Comparison of ENCODE assay signal across 8 cellular contexts in genomic region chr17:76354747-76355310, GRCh38. TPM values are rescaled to one million over a fixed set of nuclear protein-coding genes. Genes with fewer than 3 reads are reported as not detected.
DNase-seq lines count a peak whose midpoint lies in the region; ATAC-seq and TF ChIP-seq lines count a peak whose summit lies in the region.

No MANE protein-coding gene starts in this region.

- H3K27ac ChIP-seq in colonic mucosa (no peak overlapping the region), brain microvascular endothelial cell (no peak overlapping the region)

- CTCF ChIA-PET in activated CD8-positive, alpha-beta T cell treated with anti-CD3 and anti-CD28 coated beads, Interleukin-2, amount 10 ng/mL, durations not matched to agents 7 days and 5 days (lab: Charles Lee) = interaction anchor here (0.8 to 4.2 kb wide), 6 partner anchors 19 to 54 kb away, joined by 3 to 35 read pairs (median 4); partner anchors contain the start of gene SPHK1
- CTCF ChIA-PET in GM10248 (lab: Yijun Ruan, JAX) = interaction anchor here (0.8 to 2.7 kb wide), 10 partner anchors 9 to 173 kb away, joined by 3 to 20 read pairs (median 5); no protein-coding TSS in a partner anchor

- TF ChIP-seq CTCF in colonic mucosa (IDR thresholded peaks at IDR 0.05) (no peak), GM10248 (IDR thresholded peaks at IDR 0.05; ENCODE audit: control extremely low read depth, extremely low read depth, low read depth, missing control alignments) (no peak), brain microvascular endothelial cell (IDR thresholded peaks at IDR 0.05; ENCODE audit: low read depth, low read length, missing control alignments) (no peak)

- peak overlapping the region; percentile 98 for H3K4me3 Mint-ChIP-seq in activated CD8-positive, alpha-beta T cell treated with anti-CD3 and anti-CD28 coated beads, Interleukin-2, amount 10 ng/mL, durations not matched to agents 7 days and 5 days
- peak overlapping the region; percentile 95 for H3K4me3 Mint-ChIP-seq in natural killer cell treated with Interleukin-12 subunit alpha and Interleukin-12 subunit beta and Interleukin-15 and Interleukin-18, amount 100 ng/mL, for 72 hours

- H3K27ac Mint-ChIP-seq in activated CD8-positive, alpha-beta T cell treated with anti-CD3 and anti-CD28 coated beads, Interleukin-2, amount 10 ng/mL, durations not matched to agents 7 days and 5 days = peak overlapping the region; percentile 40
- peak overlapping the region; percentile 94 to 97 for H3K27ac Mint-ChIP-seq in natural killer cell treated with Interleukin-12 subunit alpha and Interleukin-12 subunit beta and Interleukin-15 and Interleukin-18, amount 100 ng/mL, for 72 hours

- intact Hi-C loops in colonic mucosa (cut with DNase I) = loop anchor here (5.0 kb wide), 1 partner anchor 48 kb away; the partner anchor contains the start of gene QRICH2

- in situ Hi-C loops in brain microvascular endothelial cell (cut with HindIII; ENCODE audit: low pct_ligation_motif_present, low sequenced_read_pairs) = no loop called here

- H3K27me3 Mint-ChIP-seq in activated CD8-positive, alpha-beta T cell treated with anti-CD3 and anti-CD28 coated beads, Interleukin-2, amount 10 ng/mL, durations not matched to agents 7 days and 5 days (ENCODE audit: low read depth) = no peaks in the 10 kb centered on the region
- H3K27me3 Mint-ChIP-seq in natural killer cell treated with Interleukin-12 subunit alpha and Interleukin-12 subunit beta and Interleukin-15 and Interleukin-18, amount 100 ng/mL, for 72 hours = no peaks in the 10 kb centered on the region

- H3K27me3 ChIP-seq in colonic mucosa (no peaks in the 10 kb centered on the region), brain microvascular endothelial cell (replicated peaks) (no peaks in the 10 kb centered on the region)

- H3K9me3 Mint-ChIP-seq in activated CD8-positive, alpha-beta T cell treated with anti-CD3 and anti-CD28 coated beads, Interleukin-2, amount 10 ng/mL, durations not matched to agents 7 days and 5 days (ENCODE audit: insufficient read depth) = no peaks in the 10 kb centered on the region
- no peaks in the 10 kb centered on the region for H3K9me3 Mint-ChIP-seq in natural killer cell treated with Interleukin-12 subunit alpha and Interleukin-12 subunit beta and Interleukin-15 and Interleukin-18, amount 100 ng/mL, for 72 hours

- POLR2A ChIA-PET in activated CD8-positive, alpha-beta T cell treated with anti-CD3 and anti-CD28 coated beads, Interleukin-2, amount 10 ng/mL, durations not matched to agents 7 days and 5 days (lab: Charles Lee) = no interaction called here
- POLR2A ChIA-PET in GM10248 (lab: Yijun Ruan, JAX) = no interaction called here

- H3K4me1 ChIP-seq in colonic mucosa = no peaks in the 10 kb centered on the region

- DNase-seq in D341Med (ENCODE audit: low spot score) (peak; percentile 33), KG1 (lab: John Stamatoyannopoulos, UW) (peak; percentile 8), colonic mucosa (no peak), GM10248 (ENCODE audit: extremely low spot score) (no peak), brain microvascular endothelial cell (no peak)
- no peak for DNase-seq in activated CD8-positive, alpha-beta T cell treated with anti-CD3 and anti-CD28 coated beads, Interleukin-2, amount 10 ng/mL, durations not matched to agents 7 days and 5 days
- DNase-seq in natural killer cell treated with Interleukin-12 subunit alpha and Interleukin-12 subunit beta and Interleukin-15 and Interleukin-18, amount 100 ng/mL, for 72 hours (ENCODE audit: low spot score) = no peak

- H3K4me1 Mint-ChIP-seq in activated CD8-positive, alpha-beta T cell treated with anti-CD3 and anti-CD28 coated beads, Interleukin-2, amount 10 ng/mL, durations not matched to agents 7 days and 5 days (ENCODE audit: low read depth) = peaks cover 28% of the 10 kb centered on the region
- H3K4me1 Mint-ChIP-seq in natural killer cell treated with Interleukin-12 subunit alpha and Interleukin-12 subunit beta and Interleukin-15 and Interleukin-18, amount 100 ng/mL, for 72 hours (ENCODE audit: low read depth in 2 of 2) = peaks cover 22 to 38% of the 10 kb centered on the region in 2 donors

- ATAC-seq in activated CD8-positive, alpha-beta T cell treated with anti-CD3 and anti-CD28 coated beads, Interleukin-2, amount 10 ng/mL, durations not matched to agents 7 days and 5 days = no peak
- ATAC-seq in natural killer cell treated with Interleukin-12 subunit alpha and Interleukin-12 subunit beta and Interleukin-15 and Interleukin-18, amount 100 ng/mL, for 72 hours = no peak
- ATAC-seq in GM18519 (IDR thresholded peaks at IDR 0.05; ENCODE audit: low FRiP score, unreplicated experiment) = no peak

- no peaks in the 10 kb centered on the region for H3K9me3 ChIP-seq in colonic mucosa

- no peak overlapping the region for H3K9ac ChIP-seq in colonic mucosa (ENCODE audit: low read depth in 2 of 2, low read length in 2 of 2)

- peaks cover 15% of the 10 kb centered on the region for H3K36me3 Mint-ChIP-seq in activated CD8-positive, alpha-beta T cell treated with anti-CD3 and anti-CD28 coated beads, Interleukin-2, amount 10 ng/mL, durations not matched to agents 7 days and 5 days (ENCODE audit: low read depth)
- H3K36me3 Mint-ChIP-seq in natural killer cell treated with Interleukin-12 subunit alpha and Interleukin-12 subunit beta and Interleukin-15 and Interleukin-18, amount 100 ng/mL, for 72 hours = no peaks in the 10 kb centered on the region

- H3K36me3 ChIP-seq in colonic mucosa = no peaks in the 10 kb centered on the region
- H3K36me3 ChIP-seq in brain microvascular endothelial cell (replicated peaks) = no peaks in the 10 kb centered on the region

- H3K4me3 ChIP-seq in colonic mucosa (no peak overlapping the region), brain microvascular endothelial cell (ENCODE audit: low read depth, low read length) (no peak overlapping the region)

RNA-seq across cellular contexts. Expression of gene PRPSAP1, which starts 1.1 kb away (rescaled TPM):
- total RNA-seq in activated CD8-positive, alpha-beta T cell treated with anti-CD3 and anti-CD28 coated beads, Interleukin-2, amount 10 ng/mL, durations not matched to agents 7 days and 5 days = 10 to 100 TPM; 64.2 to 74.1 TPM
- 10 to 100 TPM; 45.0 to 57.4 TPM for total RNA-seq in natural killer cell treated with Interleukin-12 subunit alpha and Interleukin-12 subunit beta and Interleukin-15 and Interleukin-18, amount 100 ng/mL, for 72 hours
- total RNA-seq in colonic mucosa = 10 to 100 TPM; 60.7 to 70.0 TPM

RNA-seq across cellular contexts. Expression of gene SPHK1, which starts 29.6 kb away (rescaled TPM):
- total RNA-seq in activated CD8-positive, alpha-beta T cell treated with anti-CD3 and anti-CD28 coated beads, Interleukin-2, amount 10 ng/mL, durations not matched to agents 7 days and 5 days = 1 to 10 TPM; 3.8 to 4.7 TPM
- total RNA-seq in natural killer cell treated with Interleukin-12 subunit alpha and Interleukin-12 subunit beta and Interleukin-15 and Interleukin-18, amount 100 ng/mL, for 72 hours = 10 to 100 TPM; 13.9 to 14.5 TPM
- total RNA-seq in colonic mucosa = 1 to 10 TPM; 2.1 to 3.3 TPM

RNA-seq across cellular contexts. Expression of gene QRICH2, which starts 46.8 kb away (rescaled TPM):
- total RNA-seq in activated CD8-positive, alpha-beta T cell treated with anti-CD3 and anti-CD28 coated beads, Interleukin-2, amount 10 ng/mL, durations not matched to agents 7 days and 5 days = 1 to 10 TPM; 3.7 to 4.8 TPM
- 1 to 10 TPM; 4.1 to 5.9 TPM for total RNA-seq in natural killer cell treated with Interleukin-12 subunit alpha and Interleukin-12 subunit beta and Interleukin-15 and Interleukin-18, amount 100 ng/mL, for 72 hours
- total RNA-seq in colonic mucosa = 1 to 10 TPM; 1.2 to 5.7 TPM

Comparison
In these comparisons a context has a peak if more than half of its experiments do, and no peak if none do; other contexts are left out.
1. DNase-seq: peak in D341Med (single experiment) and KG1 (single experiment); none in activated CD8-positive, alpha-beta T cell treated with anti-CD3 and anti-CD28 coated beads, Interleukin-2, amount 10 ng/mL, durations not matched to agents 7 days and 5 days (single experiment), natural killer cell treated with Interleukin-12 subunit alpha and Interleukin-12 subunit beta and Interleukin-15 and Interleukin-18, amount 100 ng/mL, for 72 hours (single experiment), colonic mucosa (single experiment), GM10248 (single experiment) and brain microvascular endothelial cell (single experiment).